Comparison of ENCODE assay signal across 11 cellular contexts in the genomic region with DNA sequence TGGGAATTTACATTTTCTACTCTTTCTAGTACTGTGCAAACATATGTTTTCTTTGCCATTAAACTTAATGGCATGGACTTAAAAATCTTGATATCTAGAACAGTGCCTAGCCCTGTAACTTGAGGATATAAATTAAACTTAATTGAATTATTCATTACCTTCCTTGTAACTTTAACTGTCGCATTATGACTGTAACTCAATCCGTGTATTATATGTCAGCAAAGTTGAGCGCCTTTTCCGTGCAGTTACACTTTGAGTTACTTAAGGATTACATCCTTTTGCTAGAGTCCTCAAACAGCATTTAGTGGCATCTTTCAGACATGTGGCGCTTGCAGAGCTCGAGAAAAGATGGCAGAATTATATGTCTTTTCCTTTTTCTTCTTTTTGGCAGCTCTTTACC.
"Had no signal": no experiment of that assay in that cellular context is flagged by ENCODE, and none has a peak within 500 bp of the region (broad histone marks: within the 10 kb centered on the region; RNA-seq: fewer than 3 reads in every experiment).

No MANE protein-coding gene starts in this region.

- H3K9me3 Mint-ChIP-seq: GM23338, H9 had no signal

- FAIRE-seq: H1, H54 had no signal

- DNase-seq: GM23248, GOT3, H7, H9, HCEC 1CT, HFFc6 had no signal

- H3K27ac ChIP-seq: GM23248 had no signal

- H3K4me3 ChIP-seq: GM23248, GM23338, HAP-1 had no signal

- ATAC-seq: GM23338, HCT116 had no signal

- H3K4me1 Mint-ChIP-seq: GM23338, H9 had no signal

- H3K4me3 Mint-ChIP-seq: GM23338, H9, HFFc6 had no signal

- H3K27ac Mint-ChIP-seq: GM23338, H9, HFFc6 had no signal
